In the genomic region with DNA sequence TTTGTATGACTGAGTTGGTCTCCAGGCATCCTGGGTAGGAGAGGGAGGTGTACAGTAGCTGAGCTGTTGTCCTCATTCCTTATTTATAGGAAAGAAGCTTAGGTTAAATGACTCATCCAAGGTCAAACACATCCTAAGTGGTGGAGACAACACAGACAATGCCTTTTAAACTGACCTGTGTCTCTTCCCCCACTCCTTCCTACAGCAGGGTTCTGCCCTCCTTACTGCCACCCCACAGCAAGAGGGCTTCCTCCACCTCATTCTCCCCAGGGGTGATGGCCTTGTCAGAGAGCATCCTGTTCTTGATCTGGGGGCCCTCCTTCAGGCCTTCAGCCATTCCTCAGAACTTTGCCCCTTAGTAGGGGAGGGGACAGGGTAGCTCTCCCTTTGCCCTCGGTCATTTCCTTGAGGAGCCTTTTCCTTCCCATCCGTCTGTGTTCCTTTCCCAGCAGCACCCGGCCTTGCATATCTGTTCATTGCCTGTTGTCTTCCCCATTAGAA, we compare ENCODE assay signal across 9 cellular contexts. TPM values are rescaled to one million over a fixed set of nuclear protein-coding genes. Genes with fewer than 3 reads are reported as not detected.
DNase-seq lines count a peak whose midpoint lies in the region; ATAC-seq and TF ChIP-seq lines count a peak whose summit lies in the region.
"Had no signal": no experiment of that assay in that cellular context is flagged by ENCODE, and none has a peak within 500 bp of the region (broad histone marks: within the 10 kb centered on the region; RNA-seq: fewer than 3 reads in every experiment).

No MANE protein-coding gene starts in this region.

- no peaks in the 10 kb centered on the region for H3K9me3 ChIP-seq in CD4-positive, CD25-positive, alpha-beta regulatory T cell (ENCODE audit: control insufficient read depth in 2 of 2, low read length in 2 of 2)
- H3K9me3 ChIP-seq in A673 (ENCODE audit: low read depth, low read length, poor library complexity, severe bottlenecking), result no peaks in the 10 kb centered on the region

- no peaks in the 10 kb centered on the region for H3K9me3 Mint-ChIP-seq in CD4-positive, CD25-positive, alpha-beta regulatory T cell
- H3K9me3 Mint-ChIP-seq in endothelial cell (ENCODE audit: unreplicated experiment), result no peaks in the 10 kb centered on the region
- no peaks in the 10 kb centered on the region for H3K9me3 Mint-ChIP-seq in nephron
- H3K9me3 Mint-ChIP-seq in Calu3 (ENCODE audit: low read depth, unreplicated experiment), result no peaks in the 10 kb centered on the region

- peak overlapping the region; percentile 1 to 61 (median 46) for H3K4me3 Mint-ChIP-seq in CD4-positive, CD25-positive, alpha-beta regulatory T cell
- H3K4me3 Mint-ChIP-seq in endothelial cell (ENCODE audit: unreplicated experiment) (peak overlapping the region; percentile 78), nephron (no peak overlapping the region), Calu3 (ENCODE audit: low read depth, unreplicated experiment) (no peak overlapping the region)

- H3K4me1 ChIP-seq in CD4-positive, CD25-positive, alpha-beta regulatory T cell (ENCODE audit: control insufficient read depth, insufficient read depth, low read length, poor library complexity, severe bottlenecking), result peaks cover 23% of the 10 kb centered on the region
- peaks cover 15% of the 10 kb centered on the region for H3K4me1 ChIP-seq in A673 (ENCODE audit: insufficient read depth, low read length, poor library complexity, severe bottlenecking)

- CTCF ChIA-PET in Calu3 (lab: Charles Lee) (interaction anchor here (0.6 to 1.1 kb wide), 5 partner anchors 9 to 155 kb away, joined by 3 to 11 read pairs (median 3); no protein-coding TSS in a partner anchor), A673 (lab: Charles Lee) (no interaction called here)

- no TSS peak for BruUV-seq in Calu3 (replicated peaks; lab: Mats Ljungman, UMichigan)
- no TSS peak for BruUV-seq in A673 (replicated peaks; lab: Mats Ljungman, UMichigan)

- no peaks in the 10 kb centered on the region for H3K27me3 ChIP-seq in CD4-positive, CD25-positive, alpha-beta regulatory T cell (ENCODE audit: control insufficient read depth, insufficient read depth, low read length)
- H3K27me3 ChIP-seq in A673 (replicated peaks; ENCODE audit: insufficient read depth, low read depth, low read length, poor library complexity), result no peaks in the 10 kb centered on the region

- POLR2A ChIA-PET in A673 (lab: Charles Lee; ENCODE audit: low non-redundant PET), result no interaction called here

- intact Hi-C loops in Calu3 (cut with micrococcal nuclease; ENCODE audit: unreplicated experiment), result no loop called here
- intact Hi-C loops in A673 (cut with micrococcal nuclease; ENCODE audit: unreplicated experiment), result no loop called here

- ATAC-seq in CD4-positive, CD25-positive, alpha-beta regulatory T cell (ENCODE audit: low read depth in 2 of 2), result no peak
- no peak for ATAC-seq in HG03342 (IDR thresholded peaks at IDR 0.05; ENCODE audit: unreplicated experiment)

- H3K4me1 Mint-ChIP-seq in CD4-positive, CD25-positive, alpha-beta regulatory T cell, result peaks cover 14 to 65% (median 49%) of the 10 kb centered on the region in 4 donors
- peaks cover 45% of the 10 kb centered on the region for H3K4me1 Mint-ChIP-seq in endothelial cell (ENCODE audit: unreplicated experiment)
- H3K4me1 Mint-ChIP-seq in nephron, result peaks cover 21% of the 10 kb centered on the region
- peaks cover 38% of the 10 kb centered on the region for H3K4me1 Mint-ChIP-seq in Calu3 (ENCODE audit: low read depth, unreplicated experiment)

- H3K27ac Mint-ChIP-seq in CD4-positive, CD25-positive, alpha-beta regulatory T cell, result peak overlapping the region in 2 of 3 donors; percentile 60 to 89
- H3K27ac Mint-ChIP-seq in endothelial cell (ENCODE audit: unreplicated experiment) (peak overlapping the region; percentile 81), nephron (peak overlapping the region; percentile 11 to 70 (median 25)), Calu3 (ENCODE audit: unreplicated experiment) (no peak overlapping the region)

- no peak overlapping the region for H3K4me3 ChIP-seq in CD4-positive, CD25-positive, alpha-beta regulatory T cell (ENCODE audit: low read depth, low read length)
- no peak overlapping the region for H3K4me3 ChIP-seq in A673 (ENCODE audit: low read depth, low read length, poor library complexity, severe bottlenecking)

- peaks cover 27% of the 10 kb centered on the region for H3K36me3 Mint-ChIP-seq in CD4-positive, CD25-positive, alpha-beta regulatory T cell
- H3K36me3 Mint-ChIP-seq in endothelial cell (ENCODE audit: low read depth, unreplicated experiment), result peaks cover 16% of the 10 kb centered on the region
- H3K36me3 Mint-ChIP-seq in nephron (ENCODE audit: low read depth), result peaks cover 23% of the 10 kb centered on the region
- H3K36me3 Mint-ChIP-seq in Calu3 (ENCODE audit: insufficient read depth, unreplicated experiment), result peaks cover 15% of the 10 kb centered on the region

- H3K27me3 Mint-ChIP-seq in CD4-positive, CD25-positive, alpha-beta regulatory T cell, result no peaks in the 10 kb centered on the region
- H3K27me3 Mint-ChIP-seq in endothelial cell (ENCODE audit: unreplicated experiment), result peaks cover 3% of the 10 kb centered on the region
- no peaks in the 10 kb centered on the region for H3K27me3 Mint-ChIP-seq in nephron (ENCODE audit: low read depth)
- no peaks in the 10 kb centered on the region for H3K27me3 Mint-ChIP-seq in Calu3 (ENCODE audit: unreplicated experiment)

- H3K27ac ChIP-seq in CD4-positive, CD25-positive, alpha-beta regulatory T cell (ENCODE audit: insufficient read depth, low read length, poor library complexity, severe bottlenecking), result no peak overlapping the region
- no peak overlapping the region for H3K27ac ChIP-seq in A673 (ENCODE audit: low read depth, low read length, poor library complexity, severe bottlenecking)

- TF ChIP-seq CTCF in endothelial cell (IDR thresholded peaks at IDR 0.05; ENCODE audit: unreplicated experiment), result no peak
- no peak for TF ChIP-seq CTCF in nephron (IDR thresholded peaks at IDR 0.05; ENCODE audit: unreplicated experiment in 3 of 3)
- no peak for TF ChIP-seq CTCF in Calu3 (IDR thresholded peaks at IDR 0.05; ENCODE audit: unreplicated experiment)
- no peak for TF ChIP-seq CTCF in A673 (conservative IDR thresholded peaks at IDR 0.05; ENCODE audit: low read depth, low read length)

- peak in 1 of 3 donors; percentile 18 for DNase-seq in CD4-positive, CD25-positive, alpha-beta regulatory T cell
- DNase-seq in LHCN-M2 (ENCODE audit: low read depth), result peak; percentile 82
- DNase-seq in endothelial cell (ENCODE audit: low spot score), result no peak
- no peak for DNase-seq in Calu3
- no peak for DNase-seq in A673 (ENCODE audit: low spot score)
- DNase-seq in HuH-7.5 (ENCODE audit: low spot score), result no peak
- DNase-seq: activated CD8-positive, alpha-beta memory T cell treated with anti-CD3 and anti-CD28 coated beads for 24 hours had no signal

- peaks cover 20% of the 10 kb centered on the region for H3K36me3 ChIP-seq in CD4-positive, CD25-positive, alpha-beta regulatory T cell (ENCODE audit: control insufficient read depth, insufficient read depth, low read length)
- no peaks in the 10 kb centered on the region for H3K36me3 ChIP-seq in A673 (ENCODE audit: insufficient read depth, low read length, poor library complexity, severe bottlenecking)

RNA-seq across cellular contexts. Expression of a gene that starts 48.2 kb away (rescaled TPM):
- total RNA-seq in CD4-positive, CD25-positive, alpha-beta regulatory T cell, result 116 TPM
- 100 to 1,000 TPM; 141 to 148 (median 144) TPM for polyA plus RNA-seq in CD4-positive, CD25-positive, alpha-beta regulatory T cell
- total RNA-seq in LHCN-M2 (2014; rRNA removed), result 186 and 194 TPM in 2 replicates
- polyA plus RNA-seq in LHCN-M2 (2012), result 281 TPM
- total RNA-seq in endothelial cell (ENCODE audit: unreplicated experiment), result 133 TPM
- total RNA-seq in Calu3 (2022), result 353 and 375 TPM in 2 replicates
- 439 and 447 TPM in 2 replicates for total RNA-seq in A673 (2021)

Comparison
In these comparisons a context has a peak if more than half of its experiments do, and no peak if none do; other contexts are left out.
1. H3K4me3 Mint-ChIP-seq: peak in CD4-positive, CD25-positive, alpha-beta regulatory T cell (4 of 4) and endothelial cell (single experiment); none in nephron (0 of 3) and Calu3 (single experiment).